In the genomic region with DNA sequence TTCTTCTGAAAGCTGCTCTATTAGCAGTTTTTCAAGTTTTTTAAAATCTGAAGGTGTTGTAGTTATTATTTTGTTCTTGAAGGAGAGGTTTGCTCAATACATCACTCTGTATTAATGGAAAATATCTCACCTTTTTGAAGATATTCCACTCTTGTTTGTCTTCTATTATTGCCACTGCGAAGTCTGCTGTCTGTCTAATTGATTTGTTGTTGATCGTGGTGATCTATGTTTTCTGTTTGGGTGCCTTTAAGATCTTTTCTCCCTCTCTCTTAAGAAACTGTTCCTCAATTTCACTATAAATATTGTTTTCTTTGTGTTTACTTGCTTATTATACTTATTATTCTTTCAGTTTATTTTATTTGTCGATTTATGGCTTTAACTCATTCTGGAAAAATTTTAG, we compare ENCODE assay signal across 16 cellular contexts.
DNase-seq lines count a peak whose midpoint lies in the region; ATAC-seq and TF ChIP-seq lines count a peak whose summit lies in the region.
"Had no signal": no experiment of that assay in that cellular context is flagged by ENCODE, and none has a peak within 500 bp of the region (broad histone marks: within the 10 kb centered on the region; RNA-seq: fewer than 3 reads in every experiment).

No MANE protein-coding gene starts in this region.

- TF ChIP-seq CTCF in HEK293 (tag by site-specific recombination; IDR thresholded peaks at IDR 0.05) (no peak), endodermal cell (conservative IDR thresholded peaks at IDR 0.05) (no peak)

- H3K4me3 ChIP-seq in BLaER1 treated with 17β-estradiol and CSF1 and Interleukin-3, amounts not matched to agents 10 nM and 100 nM, result no peak overlapping the region
- H3K4me3 ChIP-seq in HEK293 (ENCODE audit: low read depth, low read length) (no peak overlapping the region), endodermal cell (ENCODE audit: low read length) (peak overlapping the region; percentile 7)
- H3K4me3 ChIP-seq: BLaER1 had no signal

- H3K9ac ChIP-seq in BLaER1 treated with 17β-estradiol and CSF1 and Interleukin-3, amounts not matched to agents 10 nM and 100 nM, result no peak overlapping the region
- H3K9ac ChIP-seq in endodermal cell (ENCODE audit: extremely low read depth, low read length, poor library complexity, severe bottlenecking), result no peak overlapping the region
- H3K9ac ChIP-seq: BLaER1 had no signal

- peaks cover 1% of the 10 kb centered on the region for H3K36me3 Mint-ChIP-seq in endodermal cell (ENCODE audit: low read depth)
- H3K36me3 Mint-ChIP-seq: CD8-positive, alpha-beta T cell had no signal

- H3K4me3 Mint-ChIP-seq in endodermal cell, result no peak overlapping the region
- H3K4me3 Mint-ChIP-seq: CD4-positive, alpha-beta T cell; CD8-positive, alpha-beta T cell had no signal

- H3K4me2 ChIP-seq in BLaER1 treated with 17β-estradiol and CSF1 and Interleukin-3, amounts not matched to agents 10 nM and 100 nM, result no peak overlapping the region

- H3K27me3 ChIP-seq in BLaER1 treated with 17β-estradiol and CSF1 and Interleukin-3, amounts not matched to agents 10 nM and 100 nM, result no peaks in the 10 kb centered on the region
- no peaks in the 10 kb centered on the region for H3K27me3 ChIP-seq in endodermal cell (ENCODE audit: control insufficient read depth, insufficient read depth, low read length, poor library complexity, severe bottlenecking)
- H3K27me3 ChIP-seq: BE2C, BLaER1 had no signal

- H3K36me3 ChIP-seq in BLaER1 treated with 17β-estradiol and CSF1 and Interleukin-3, amounts not matched to agents 10 nM and 100 nM, result no peaks in the 10 kb centered on the region
- H3K36me3 ChIP-seq in HEK293 (ENCODE audit: control insufficient read depth in 2 of 2, insufficient read depth in 1 of 2, low read length in 2 of 2), result no peaks in the 10 kb centered on the region
- no peaks in the 10 kb centered on the region for H3K36me3 ChIP-seq in endodermal cell (ENCODE audit: control insufficient read depth, insufficient read depth, low read length)
- H3K36me3 ChIP-seq: BE2C, BLaER1 had no signal

- CTCF ChIA-PET in HEK293 (lab: Yijun Ruan, JAX), result no interaction called here

- no peak for ATAC-seq in GM21360 (IDR thresholded peaks at IDR 0.05; ENCODE audit: unreplicated experiment)
- ATAC-seq: CD8-positive, alpha-beta T cell had no signal

- peak overlapping the region in 6 of 11 experiments; percentile 7 to 82 (median 66); a peak in 10 of 22 replicates for H3K27ac ChIP-seq in BLaER1 treated with 17β-estradiol and CSF1 and Interleukin-3, amounts not matched to agents 10 nM and 100 nM
- H3K27ac ChIP-seq in HEK293 (ENCODE audit: extremely low read depth, low read depth, low read length), result no peak overlapping the region
- H3K27ac ChIP-seq in endodermal cell (ENCODE audit: low read depth, low read length), result no peak overlapping the region
- H3K27ac ChIP-seq: BLaER1, C4-2B had no signal

- DNase-seq in endodermal cell, result no peak
- DNase-seq in NK-92 treated with Interleukin-12 subunit alpha and Interleukin-12 subunit beta, amount 100 ng/mL, for 24 hours (lab: John Stamatoyannopoulos, UW), result no peak
- DNase-seq: 8988T; ACHN; BE2C; Caco-2; Calu3; CD4-positive, alpha-beta T cell; CD8-positive, alpha-beta T cell; DMS79 treated with DMSO at 0.1 percent for 48 hours; GF-D8 had no signal

- H3K4me1 ChIP-seq in BLaER1 treated with 17β-estradiol and CSF1 and Interleukin-3, amounts not matched to agents 10 nM and 100 nM, result peaks cover 0 to 22% (median 14%) of the 10 kb centered on the region in 10 experiments; a peak in 16 of 20 replicates
- H3K4me1 ChIP-seq in HEK293 (ENCODE audit: control insufficient read depth, insufficient read depth, low read length) (no peaks in the 10 kb centered on the region; the same call in 1 of the 2 replicates), endodermal cell (ENCODE audit: control insufficient read depth, insufficient read depth, low read length) (no peaks in the 10 kb centered on the region)
- H3K4me1 ChIP-seq: BE2C had no signal

- 83% methylated on average over 1 of the region's 3 CpGs; no CpG with 5 or more reads in 1 of the 2 experiments for WGBS in endodermal cell (ENCODE audit: insufficient coverage in 1 of 2, insufficient read length in 1 of 2), 2 experiments

- peaks cover 19% of the 10 kb centered on the region for H3K9me3 Mint-ChIP-seq in endodermal cell
- H3K9me3 Mint-ChIP-seq: CD8-positive, alpha-beta T cell had no signal

- H3K9me3 ChIP-seq in BLaER1 treated with 17β-estradiol and CSF1 and Interleukin-3, amounts not matched to agents 10 nM and 100 nM (replicated peaks in 1 of 11), result peaks cover 0 to 28% (median 10%) of the 10 kb centered on the region in 11 experiments; a peak in 12 of 22 replicates
- H3K9me3 ChIP-seq in HEK293 (ENCODE audit: control insufficient read depth, insufficient read depth, low read depth, low read length), result no peaks in the 10 kb centered on the region
- peaks cover 16% of the 10 kb centered on the region for H3K9me3 ChIP-seq in endodermal cell (ENCODE audit: control insufficient read depth, low read length)
- H3K9me3 ChIP-seq: BE2C, BLaER1 had no signal

- H3K27ac Mint-ChIP-seq in endodermal cell, result no peak overlapping the region
- H3K27ac Mint-ChIP-seq: CD4-positive, alpha-beta T cell; CD8-positive, alpha-beta T cell had no signal

- peaks cover 16% of the 10 kb centered on the region for H3K4me1 Mint-ChIP-seq in endodermal cell

- no peaks in the 10 kb centered on the region for H3K27me3 Mint-ChIP-seq in endodermal cell (ENCODE audit: insufficient read depth)

- POLR2A ChIA-PET in HEK293 (lab: Yijun Ruan, JAX), result no interaction called here

- no peaks in the 10 kb centered on the region for H4K20me1 ChIP-seq in BLaER1 treated with 17β-estradiol and CSF1 and Interleukin-3, amounts not matched to agents 10 nM and 100 nM
- H4K20me1 ChIP-seq: BLaER1 had no signal

TF ChIP-seq in HEK293, 187 proteins besides CTCF, POLR2A, EP300 and RAD21:
- TF ChIP-seq SETDB1 (IDR thresholded peaks at IDR 0.05; ENCODE audit: insufficient read length, low read length), result peak; percentile 14
- TF ChIP-seq ZNF121 (tag by site-specific recombination; IDR thresholded peaks at IDR 0.05), result no peak

Comparison
In these comparisons a context has a peak if more than half of its experiments do, and no peak if none do; other contexts are left out.
1. H3K27ac ChIP-seq: peak in BLaER1 treated with 17β-estradiol and CSF1 and Interleukin-3, amounts not matched to agents 10 nM and 100 nM (6 of 11); none in HEK293 (single experiment) and endodermal cell (single experiment).